ENCODE assay signal across 17 cellular contexts in genomic region chr4:5638316-5638715, GRCh38.
DNase-seq lines count a peak whose midpoint lies in the region; ATAC-seq and TF ChIP-seq lines count a peak whose summit lies in the region.
"Had no signal": no experiment of that assay in that cellular context is flagged by ENCODE, and none has a peak within 500 bp of the region (broad histone marks: within the 10 kb centered on the region; RNA-seq: fewer than 3 reads in every experiment).

No MANE protein-coding gene starts in this region.

- H3K36me3 Mint-ChIP-seq in Calu3 (ENCODE audit: insufficient read depth, unreplicated experiment), result no peaks in the 10 kb centered on the region
- peaks cover 46% of the 10 kb centered on the region for H3K36me3 Mint-ChIP-seq in mesothelial cell of epicardium

- H3K9ac ChIP-seq in GM23248 (peak overlapping the region; percentile 32; the same call in 1 of the 2 replicates), adipocyte (ENCODE audit: low read length) (no peak overlapping the region)

- H3K27ac ChIP-seq in GM23248 (peak overlapping the region; percentile 88), foreskin keratinocyte (peak overlapping the region; percentile 51)

- H3K79me2 ChIP-seq in GM23248 (ENCODE audit: insufficient read depth), result no peaks in the 10 kb centered on the region

- DNase-seq in GM23248 (peak; percentile 90), adipocyte (ENCODE audit: low read depth) (peak; percentile 76), foreskin keratinocyte (peak; percentile 88 to 89), stromal cell of bone marrow (ENCODE audit: low read depth) (peak; percentile 25), Calu3 (no peak), mesothelial cell of epicardium (ENCODE audit: low spot score in 2 of 2, unreplicated experiment in 2 of 2) (no peak)
- DNase-seq in activated T-cell treated with anti-CD3 and anti-CD28 coated beads, Interleukin-2, amount 50 U/mL, for 48 hours, result no peak
- DNase-seq: activated CD4-positive, CD25-positive, alpha-beta regulatory T cell treated with anti-CD3 and anti-CD28 coated beads, Interleukin-2, amount 50 U/mL, for 72 hours; activated naive CD4-positive, alpha-beta T cell treated with anti-CD3 and anti-CD28 coated beads for 36 hours; CD4-positive, alpha-beta memory T cell; left colon; NCI-H2107; posterior cingulate gyrus; RPMI8226; stimulated activated naive CD8-positive, alpha-beta T cell treated with anti-CD3 and anti-CD28 coated beads, Interleukin-15, amount 100 ng/mL, for 72 hours had no signal

- H3K9me3 Mint-ChIP-seq in Calu3 (ENCODE audit: low read depth, unreplicated experiment) (peaks cover 8% of the 10 kb centered on the region), mesothelial cell of epicardium (no peaks in the 10 kb centered on the region)
- H3K9me3 Mint-ChIP-seq: activated naive CD4-positive, alpha-beta T cell treated with anti-CD3 and anti-CD28 coated beads for 36 hours; central memory CD8-positive, alpha-beta T cell; T-helper 1 cell treated with Interleukin-12 subunit alpha and Interleukin-12 subunit beta and Interleukin-4 antibody, amounts not matched to agents 30 μg/mL and 1 μg/mL, for 36 hours had no signal

- H3K4me2 ChIP-seq in GM23248 (ENCODE audit: unreplicated experiment), result peak overlapping the region; percentile 79

- in situ Hi-C loops in GM23248 (cut with MboI), result no loop called here

- H4K20me1 ChIP-seq in GM23248 (ENCODE audit: insufficient read depth), result no peaks in the 10 kb centered on the region

- CTCF ChIA-PET in Calu3 (lab: Charles Lee), result no interaction called here

- TF ChIP-seq CTCF in foreskin keratinocyte (conservative IDR thresholded peaks at IDR 0.05) (no peak), Calu3 (IDR thresholded peaks at IDR 0.05; ENCODE audit: unreplicated experiment) (no peak), mesothelial cell of epicardium (IDR thresholded peaks at IDR 0.05; ENCODE audit: unreplicated experiment) (no peak)

- H3F3A ChIP-seq in GM23248 (ENCODE audit: insufficient read depth), result peaks cover 55% of the 10 kb centered on the region

- H3K4me1 Mint-ChIP-seq in Calu3 (ENCODE audit: low read depth, unreplicated experiment) (no peaks in the 10 kb centered on the region), mesothelial cell of epicardium (no peaks in the 10 kb centered on the region)
- H3K4me1 Mint-ChIP-seq: CD4-positive, alpha-beta memory T cell; central memory CD8-positive, alpha-beta T cell; stimulated activated naive CD8-positive, alpha-beta T cell treated with anti-CD3 and anti-CD28 coated beads, Interleukin-15, amount 100 ng/mL, for 72 hours had no signal

- no peak overlapping the region for H2AFZ ChIP-seq in GM23248

- H3K27me3 ChIP-seq in GM23248 (replicated peaks; ENCODE audit: insufficient read depth), result no peaks in the 10 kb centered on the region
- H3K27me3 ChIP-seq in adipocyte (replicated peaks; ENCODE audit: control insufficient read depth, insufficient read depth, low read length), result no peaks in the 10 kb centered on the region
- H3K27me3 ChIP-seq in foreskin keratinocyte, result no peaks in the 10 kb centered on the region

- 18 to 30% methylated on average over 4 of the region's 4 CpGs for WGBS in GM23248 (ENCODE audit: low coverage in 1 of 2, low lambda C conversion rate in 2 of 2, missing lambda C conversion rate in 2 of 2), 2 experiments

- no peak overlapping the region for H3K27ac Mint-ChIP-seq in Calu3 (ENCODE audit: unreplicated experiment)
- H3K27ac Mint-ChIP-seq in mesothelial cell of epicardium, result no peak overlapping the region
- H3K27ac Mint-ChIP-seq: activated naive CD4-positive, alpha-beta T cell treated with anti-CD3 and anti-CD28 coated beads for 36 hours; CD4-positive, alpha-beta memory T cell; stimulated activated naive CD8-positive, alpha-beta T cell treated with anti-CD3 and anti-CD28 coated beads, Interleukin-15, amount 100 ng/mL, for 72 hours; T-helper 1 cell treated with Interleukin-12 subunit alpha and Interleukin-12 subunit beta and Interleukin-4 antibody, amounts not matched to agents 30 μg/mL and 1 μg/mL, for 36 hours had no signal

- H3K4me3 ChIP-seq in GM23248 (no peak overlapping the region), adipocyte (ENCODE audit: low read length) (no peak overlapping the region)

- peaks cover 48% of the 10 kb centered on the region for H3K4me1 ChIP-seq in GM23248 (ENCODE audit: insufficient read depth)
- H3K4me1 ChIP-seq in adipocyte (ENCODE audit: control insufficient read depth, insufficient read depth, low read length), result peaks cover 25% of the 10 kb centered on the region
- peaks cover 32% of the 10 kb centered on the region for H3K4me1 ChIP-seq in foreskin keratinocyte

- BruUV-seq in Calu3 (replicated peaks; lab: Mats Ljungman, UMichigan), result no TSS peak

- peak; percentile 72 for ATAC-seq in foreskin keratinocyte
- ATAC-seq: left colon; stimulated activated naive CD8-positive, alpha-beta T cell treated with anti-CD3 and anti-CD28 coated beads, Interleukin-15, amount 100 ng/mL, for 72 hours had no signal

- H3K9me3 ChIP-seq in GM23248 (ENCODE audit: low read depth), result no peaks in the 10 kb centered on the region
- no peaks in the 10 kb centered on the region for H3K9me3 ChIP-seq in adipocyte (ENCODE audit: control insufficient read depth, low read length)

- H3K27me3 Mint-ChIP-seq in Calu3 (ENCODE audit: unreplicated experiment) (no peaks in the 10 kb centered on the region), mesothelial cell of epicardium (ENCODE audit: low read depth) (no peaks in the 10 kb centered on the region)
- H3K27me3 Mint-ChIP-seq: CD4-positive, alpha-beta memory T cell; central memory CD8-positive, alpha-beta T cell had no signal

- no peak overlapping the region for H3K4me3 Mint-ChIP-seq in Calu3 (ENCODE audit: low read depth, unreplicated experiment)
- H3K4me3 Mint-ChIP-seq in mesothelial cell of epicardium, result no peak overlapping the region
- H3K4me3 Mint-ChIP-seq: activated naive CD4-positive, alpha-beta T cell treated with anti-CD3 and anti-CD28 coated beads for 36 hours; CD4-positive, alpha-beta memory T cell; central memory CD8-positive, alpha-beta T cell; stimulated activated naive CD8-positive, alpha-beta T cell treated with anti-CD3 and anti-CD28 coated beads, Interleukin-15, amount 100 ng/mL, for 72 hours; T-helper 1 cell treated with Interleukin-12 subunit alpha and Interleukin-12 subunit beta and Interleukin-4 antibody, amounts not matched to agents 30 μg/mL and 1 μg/mL, for 36 hours had no signal

- H3K36me3 ChIP-seq in GM23248 (ENCODE audit: low read depth) (peaks cover 18% of the 10 kb centered on the region), adipocyte (ENCODE audit: control insufficient read depth, insufficient read depth, low read length, severe bottlenecking) (peaks cover 21% of the 10 kb centered on the region)

- intact Hi-C loops in Calu3 (cut with micrococcal nuclease; ENCODE audit: unreplicated experiment), result no loop called here

- H3K9me2 ChIP-seq in GM23248 (ENCODE audit: insufficient read depth), result no peaks in the 10 kb centered on the region

Comparison
In these comparisons a context has a peak if more than half of its experiments do, and no peak if none do; other contexts are left out.
1. DNase-seq: peak in GM23248 (single experiment), adipocyte (single experiment), foreskin keratinocyte (2 of 2) and stromal cell of bone marrow (single experiment); none in activated T-cell treated with anti-CD3 and anti-CD28 coated beads, Interleukin-2, amount 50 U/mL, for 48 hours (0 of 2), Calu3 (single experiment) and mesothelial cell of epicardium (0 of 2).